ENCODE assay signal across 1 cellular context in the genomic region with DNA sequence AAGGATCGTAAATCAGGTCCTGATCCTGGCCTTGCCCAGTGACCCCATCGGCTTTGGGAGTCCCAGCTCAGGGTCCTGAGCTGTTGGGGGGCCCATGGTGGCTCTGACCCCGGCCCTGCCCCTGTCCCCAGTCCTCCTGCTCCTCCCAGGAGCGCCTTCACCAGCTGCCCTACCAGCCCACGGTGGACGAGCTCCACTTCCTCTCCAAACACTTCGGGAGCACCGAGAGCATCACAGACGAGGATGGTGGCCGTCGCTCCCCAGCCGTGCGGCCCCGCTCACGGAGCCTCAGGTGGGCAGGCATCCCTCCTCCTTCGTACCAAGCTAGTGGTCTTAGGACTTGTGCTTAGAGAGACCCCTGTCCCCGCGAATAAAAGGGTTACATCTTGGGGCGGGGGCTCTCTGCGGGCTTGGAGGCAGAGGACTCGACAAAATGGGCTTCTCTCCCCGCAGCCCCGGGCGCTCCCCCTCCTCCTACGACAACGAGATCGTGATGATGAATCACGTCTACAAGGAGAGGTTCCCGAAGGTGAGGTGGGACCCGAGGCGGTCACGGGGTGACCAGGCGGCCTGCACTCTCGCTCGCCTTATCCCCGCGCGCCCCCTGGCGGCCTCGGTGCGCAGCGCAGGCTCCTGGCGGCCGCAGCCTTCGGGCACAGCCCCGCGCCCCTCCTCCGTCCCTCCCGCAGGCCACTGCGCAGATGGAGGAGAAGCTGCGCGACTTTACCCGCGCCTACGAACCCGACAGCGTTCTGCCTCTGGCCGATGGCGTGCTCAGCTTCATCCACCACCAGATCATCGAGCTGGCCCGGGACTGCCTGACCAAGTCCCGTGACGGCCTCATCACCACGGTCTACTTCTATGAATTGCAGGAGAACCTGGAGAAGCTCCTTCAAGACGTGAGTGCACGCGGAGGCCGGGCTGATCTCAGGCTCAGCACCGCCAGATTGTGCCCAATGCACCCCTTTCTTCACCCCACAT.
A peak's percentile ranks its signal among the peaks of the same experiment; 100 is the strongest.
TF ChIP-seq lines count a peak whose summit lies in the region.

No MANE protein-coding gene starts in this region.

TF ChIP-seq in K562, 482 proteins besides CTCF, POLR2A, EP300 and RAD21 (continued from another document and continues in another):
- TF ChIP-seq, protein P1, sequence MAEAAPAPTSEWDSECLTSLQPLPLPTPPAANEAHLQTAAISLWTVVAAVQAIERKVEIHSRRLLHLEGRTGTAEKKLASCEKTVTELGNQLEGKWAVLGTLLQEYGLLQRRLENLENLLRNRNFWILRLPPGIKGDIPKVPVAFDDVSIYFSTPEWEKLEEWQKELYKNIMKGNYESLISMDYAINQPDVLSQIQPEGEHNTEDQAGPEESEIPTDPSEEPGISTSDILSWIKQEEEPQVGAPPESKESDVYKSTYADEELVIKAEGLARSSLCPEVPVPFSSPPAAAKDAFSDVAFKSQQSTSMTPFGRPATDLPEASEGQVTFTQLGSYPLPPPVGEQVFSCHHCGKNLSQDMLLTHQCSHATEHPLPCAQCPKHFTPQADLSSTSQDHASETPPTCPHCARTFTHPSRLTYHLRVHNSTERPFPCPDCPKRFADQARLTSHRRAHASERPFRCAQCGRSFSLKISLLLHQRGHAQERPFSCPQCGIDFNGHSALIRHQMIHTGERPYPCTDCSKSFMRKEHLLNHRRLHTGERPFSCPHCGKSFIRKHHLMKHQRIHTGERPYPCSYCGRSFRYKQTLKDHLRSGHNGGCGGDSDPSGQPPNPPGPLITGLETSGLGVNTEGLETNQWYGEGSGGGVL (CRISPR knock-in tag; IDR thresholded peaks at IDR 0.05): no peak
- TF ChIP-seq EHMT2 (IDR thresholded peaks at IDR 0.05): no peak
- TF ChIP-seq STAT5B (CRISPR knock-in tag; IDR thresholded peaks at IDR 0.05): no peak
- TF ChIP-seq, protein P2, sequence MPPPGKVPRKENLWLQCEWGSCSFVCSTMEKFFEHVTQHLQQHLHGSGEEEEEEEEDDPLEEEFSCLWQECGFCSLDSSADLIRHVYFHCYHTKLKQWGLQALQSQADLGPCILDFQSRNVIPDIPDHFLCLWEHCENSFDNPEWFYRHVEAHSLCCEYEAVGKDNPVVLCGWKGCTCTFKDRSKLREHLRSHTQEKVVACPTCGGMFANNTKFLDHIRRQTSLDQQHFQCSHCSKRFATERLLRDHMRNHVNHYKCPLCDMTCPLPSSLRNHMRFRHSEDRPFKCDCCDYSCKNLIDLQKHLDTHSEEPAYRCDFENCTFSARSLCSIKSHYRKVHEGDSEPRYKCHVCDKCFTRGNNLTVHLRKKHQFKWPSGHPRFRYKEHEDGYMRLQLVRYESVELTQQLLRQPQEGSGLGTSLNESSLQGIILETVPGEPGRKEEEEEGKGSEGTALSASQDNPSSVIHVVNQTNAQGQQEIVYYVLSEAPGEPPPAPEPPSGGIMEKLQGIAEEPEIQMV (tag; conservative IDR thresholded peaks at IDR 0.05; ENCODE audit: low read depth): no peak
- TF ChIP-seq, protein P3, sequence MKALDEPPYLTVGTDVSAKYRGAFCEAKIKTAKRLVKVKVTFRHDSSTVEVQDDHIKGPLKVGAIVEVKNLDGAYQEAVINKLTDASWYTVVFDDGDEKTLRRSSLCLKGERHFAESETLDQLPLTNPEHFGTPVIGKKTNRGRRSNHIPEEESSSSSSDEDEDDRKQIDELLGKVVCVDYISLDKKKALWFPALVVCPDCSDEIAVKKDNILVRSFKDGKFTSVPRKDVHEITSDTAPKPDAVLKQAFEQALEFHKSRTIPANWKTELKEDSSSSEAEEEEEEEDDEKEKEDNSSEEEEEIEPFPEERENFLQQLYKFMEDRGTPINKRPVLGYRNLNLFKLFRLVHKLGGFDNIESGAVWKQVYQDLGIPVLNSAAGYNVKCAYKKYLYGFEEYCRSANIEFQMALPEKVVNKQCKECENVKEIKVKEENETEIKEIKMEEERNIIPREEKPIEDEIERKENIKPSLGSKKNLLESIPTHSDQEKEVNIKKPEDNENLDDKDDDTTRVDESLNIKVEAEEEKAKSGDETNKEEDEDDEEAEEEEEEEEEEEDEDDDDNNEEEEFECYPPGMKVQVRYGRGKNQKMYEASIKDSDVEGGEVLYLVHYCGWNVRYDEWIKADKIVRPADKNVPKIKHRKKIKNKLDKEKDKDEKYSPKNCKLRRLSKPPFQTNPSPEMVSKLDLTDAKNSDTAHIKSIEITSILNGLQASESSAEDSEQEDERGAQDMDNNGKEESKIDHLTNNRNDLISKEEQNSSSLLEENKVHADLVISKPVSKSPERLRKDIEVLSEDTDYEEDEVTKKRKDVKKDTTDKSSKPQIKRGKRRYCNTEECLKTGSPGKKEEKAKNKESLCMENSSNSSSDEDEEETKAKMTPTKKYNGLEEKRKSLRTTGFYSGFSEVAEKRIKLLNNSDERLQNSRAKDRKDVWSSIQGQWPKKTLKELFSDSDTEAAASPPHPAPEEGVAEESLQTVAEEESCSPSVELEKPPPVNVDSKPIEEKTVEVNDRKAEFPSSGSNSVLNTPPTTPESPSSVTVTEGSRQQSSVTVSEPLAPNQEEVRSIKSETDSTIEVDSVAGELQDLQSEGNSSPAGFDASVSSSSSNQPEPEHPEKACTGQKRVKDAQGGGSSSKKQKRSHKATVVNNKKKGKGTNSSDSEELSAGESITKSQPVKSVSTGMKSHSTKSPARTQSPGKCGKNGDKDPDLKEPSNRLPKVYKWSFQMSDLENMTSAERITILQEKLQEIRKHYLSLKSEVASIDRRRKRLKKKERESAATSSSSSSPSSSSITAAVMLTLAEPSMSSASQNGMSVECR (CRISPR knock-in tag; IDR thresholded peaks at IDR 0.05): no peak
- TF ChIP-seq NFIC (IDR thresholded peaks at IDR 0.05): peak; percentile 19; the same call in 1 of the 2 replicates
- TF ChIP-seq, protein P4, sequence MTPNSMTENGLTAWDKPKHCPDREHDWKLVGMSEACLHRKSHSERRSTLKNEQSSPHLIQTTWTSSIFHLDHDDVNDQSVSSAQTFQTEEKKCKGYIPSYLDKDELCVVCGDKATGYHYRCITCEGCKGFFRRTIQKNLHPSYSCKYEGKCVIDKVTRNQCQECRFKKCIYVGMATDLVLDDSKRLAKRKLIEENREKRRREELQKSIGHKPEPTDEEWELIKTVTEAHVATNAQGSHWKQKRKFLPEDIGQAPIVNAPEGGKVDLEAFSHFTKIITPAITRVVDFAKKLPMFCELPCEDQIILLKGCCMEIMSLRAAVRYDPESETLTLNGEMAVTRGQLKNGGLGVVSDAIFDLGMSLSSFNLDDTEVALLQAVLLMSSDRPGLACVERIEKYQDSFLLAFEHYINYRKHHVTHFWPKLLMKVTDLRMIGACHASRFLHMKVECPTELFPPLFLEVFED (CRISPR knock-in tag; conservative IDR thresholded peaks at IDR 0.05): no peak
- TF ChIP-seq ZNF644 (tag; IDR thresholded peaks at IDR 0.05; ENCODE audit: low read depth): no peak
- no peak for TF ChIP-seq ZC3H4 (CRISPR knock-in tag; IDR thresholded peaks at IDR 0.05; ENCODE audit: borderline replicate concordance)
- TF ChIP-seq ZNF316 (IDR thresholded peaks at IDR 0.05): no peak
- TF ChIP-seq, protein P5, sequence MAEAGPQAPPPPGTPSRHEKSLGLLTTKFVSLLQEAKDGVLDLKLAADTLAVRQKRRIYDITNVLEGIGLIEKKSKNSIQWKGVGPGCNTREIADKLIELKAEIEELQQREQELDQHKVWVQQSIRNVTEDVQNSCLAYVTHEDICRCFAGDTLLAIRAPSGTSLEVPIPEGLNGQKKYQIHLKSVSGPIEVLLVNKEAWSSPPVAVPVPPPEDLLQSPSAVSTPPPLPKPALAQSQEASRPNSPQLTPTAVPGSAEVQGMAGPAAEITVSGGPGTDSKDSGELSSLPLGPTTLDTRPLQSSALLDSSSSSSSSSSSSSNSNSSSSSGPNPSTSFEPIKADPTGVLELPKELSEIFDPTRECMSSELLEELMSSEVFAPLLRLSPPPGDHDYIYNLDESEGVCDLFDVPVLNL (CRISPR knock-in tag; IDR thresholded peaks at IDR 0.05; ENCODE audit: low read depth): peak; percentile 48; the same call in 1 of the 2 replicates
- no peak for TF ChIP-seq ARID1B (IDR thresholded peaks at IDR 0.05)
- TF ChIP-seq ZNF239 (CRISPR knock-in tag; IDR thresholded peaks at IDR 0.05): no peak
- TF ChIP-seq GATA2 (CRISPR knock-in tag; IDR thresholded peaks at IDR 0.05): no peak
- no peak for TF ChIP-seq PML (IDR thresholded peaks at IDR 0.05; ENCODE audit: low read length)
- TF ChIP-seq, protein P6, sequence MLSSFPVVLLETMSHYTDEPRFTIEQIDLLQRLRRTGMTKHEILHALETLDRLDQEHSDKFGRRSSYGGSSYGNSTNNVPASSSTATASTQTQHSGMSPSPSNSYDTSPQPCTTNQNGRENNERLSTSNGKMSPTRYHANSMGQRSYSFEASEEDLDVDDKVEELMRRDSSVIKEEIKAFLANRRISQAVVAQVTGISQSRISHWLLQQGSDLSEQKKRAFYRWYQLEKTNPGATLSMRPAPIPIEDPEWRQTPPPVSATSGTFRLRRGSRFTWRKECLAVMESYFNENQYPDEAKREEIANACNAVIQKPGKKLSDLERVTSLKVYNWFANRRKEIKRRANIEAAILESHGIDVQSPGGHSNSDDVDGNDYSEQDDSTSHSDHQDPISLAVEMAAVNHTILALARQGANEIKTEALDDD (IDR thresholded peaks at IDR 0.05): no peak
- TF ChIP-seq RFX5 (IDR thresholded peaks at IDR 0.05; ENCODE audit: low read depth, low read length): no peak
- no peak for TF ChIP-seq SP2 (IDR thresholded peaks at IDR 0.05; ENCODE audit: extremely low read depth, low read depth, low read length, poor library complexity, severe bottlenecking)
- no peak for TF ChIP-seq HEY1 (CRISPR knock-in tag; IDR thresholded peaks at IDR 0.05; ENCODE audit: borderline replicate concordance)
- TF ChIP-seq ZNF41 (CRISPR knock-in tag; conservative IDR thresholded peaks at IDR 0.05): no peak
- TF ChIP-seq, protein P7, sequence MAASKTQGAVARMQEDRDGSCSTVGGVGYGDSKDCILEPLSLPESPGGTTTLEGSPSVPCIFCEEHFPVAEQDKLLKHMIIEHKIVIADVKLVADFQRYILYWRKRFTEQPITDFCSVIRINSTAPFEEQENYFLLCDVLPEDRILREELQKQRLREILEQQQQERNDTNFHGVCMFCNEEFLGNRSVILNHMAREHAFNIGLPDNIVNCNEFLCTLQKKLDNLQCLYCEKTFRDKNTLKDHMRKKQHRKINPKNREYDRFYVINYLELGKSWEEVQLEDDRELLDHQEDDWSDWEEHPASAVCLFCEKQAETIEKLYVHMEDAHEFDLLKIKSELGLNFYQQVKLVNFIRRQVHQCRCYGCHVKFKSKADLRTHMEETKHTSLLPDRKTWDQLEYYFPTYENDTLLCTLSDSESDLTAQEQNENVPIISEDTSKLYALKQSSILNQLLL (CRISPR knock-in tag; IDR thresholded peaks at IDR 0.05; ENCODE audit: borderline replicate concordance): no peak
- TF ChIP-seq RBM17 (IDR thresholded peaks at IDR 0.05; ENCODE audit: borderline replicate concordance, low read depth, low read length): no peak
- TF ChIP-seq SMARCB1 (IDR thresholded peaks at IDR 0.05; ENCODE audit: insufficient read length, low read depth): no peak
- TF ChIP-seq, protein P8, sequence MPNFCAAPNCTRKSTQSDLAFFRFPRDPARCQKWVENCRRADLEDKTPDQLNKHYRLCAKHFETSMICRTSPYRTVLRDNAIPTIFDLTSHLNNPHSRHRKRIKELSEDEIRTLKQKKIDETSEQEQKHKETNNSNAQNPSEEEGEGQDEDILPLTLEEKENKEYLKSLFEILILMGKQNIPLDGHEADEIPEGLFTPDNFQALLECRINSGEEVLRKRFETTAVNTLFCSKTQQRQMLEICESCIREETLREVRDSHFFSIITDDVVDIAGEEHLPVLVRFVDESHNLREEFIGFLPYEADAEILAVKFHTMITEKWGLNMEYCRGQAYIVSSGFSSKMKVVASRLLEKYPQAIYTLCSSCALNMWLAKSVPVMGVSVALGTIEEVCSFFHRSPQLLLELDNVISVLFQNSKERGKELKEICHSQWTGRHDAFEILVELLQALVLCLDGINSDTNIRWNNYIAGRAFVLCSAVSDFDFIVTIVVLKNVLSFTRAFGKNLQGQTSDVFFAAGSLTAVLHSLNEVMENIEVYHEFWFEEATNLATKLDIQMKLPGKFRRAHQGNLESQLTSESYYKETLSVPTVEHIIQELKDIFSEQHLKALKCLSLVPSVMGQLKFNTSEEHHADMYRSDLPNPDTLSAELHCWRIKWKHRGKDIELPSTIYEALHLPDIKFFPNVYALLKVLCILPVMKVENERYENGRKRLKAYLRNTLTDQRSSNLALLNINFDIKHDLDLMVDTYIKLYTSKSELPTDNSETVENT (CRISPR knock-in tag; IDR thresholded peaks at IDR 0.05): no peak
- no peak for TF ChIP-seq ZNF764 (CRISPR knock-in tag; IDR thresholded peaks at IDR 0.05; ENCODE audit: low read depth)
- no peak for TF ChIP-seq COPS2 (conservative IDR thresholded peaks at IDR 0.05)
- no peak for TF ChIP-seq BRD9 (IDR thresholded peaks at IDR 0.05; ENCODE audit: low read depth, partially characterized antibody)
- no peak; the same call in 1 of the 2 replicates for TF ChIP-seq TCF3 (CRISPR knock-in tag; IDR thresholded peaks at IDR 0.05)
- no peak for TF ChIP-seq CCAR2 (IDR thresholded peaks at IDR 0.05; ENCODE audit: low read depth, low read length)
- TF ChIP-seq ZNF24 (IDR thresholded peaks at IDR 0.05): peak; percentile 93
- TF ChIP-seq, protein P9, sequence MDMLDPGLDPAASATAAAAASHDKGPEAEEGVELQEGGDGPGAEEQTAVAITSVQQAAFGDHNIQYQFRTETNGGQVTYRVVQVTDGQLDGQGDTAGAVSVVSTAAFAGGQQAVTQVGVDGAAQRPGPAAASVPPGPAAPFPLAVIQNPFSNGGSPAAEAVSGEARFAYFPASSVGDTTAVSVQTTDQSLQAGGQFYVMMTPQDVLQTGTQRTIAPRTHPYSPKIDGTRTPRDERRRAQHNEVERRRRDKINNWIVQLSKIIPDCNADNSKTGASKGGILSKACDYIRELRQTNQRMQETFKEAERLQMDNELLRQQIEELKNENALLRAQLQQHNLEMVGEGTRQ (CRISPR knock-in tag; IDR thresholded peaks at IDR 0.05): peak; percentile 59; the same call in 1 of the 2 replicates
- TF ChIP-seq ZNF212 (CRISPR knock-in tag; IDR thresholded peaks at IDR 0.05): no peak
- TF ChIP-seq POLR2G (IDR thresholded peaks at IDR 0.05; ENCODE audit: low read depth, low read length): peak; percentile 16; the same call in 1 of the 2 replicates
- TF ChIP-seq MTA1 (IDR thresholded peaks at IDR 0.05; ENCODE audit: borderline replicate concordance): no peak
- no peak for TF ChIP-seq ZNF143 (CRISPR knock-in tag; IDR thresholded peaks at IDR 0.05)
- no peak for TF ChIP-seq SAFB2 (IDR thresholded peaks at IDR 0.05; ENCODE audit: borderline replicate concordance, low read depth, low read length, severe bottlenecking)
- TF ChIP-seq FOXP1 (CRISPR knock-in tag; IDR thresholded peaks at IDR 0.05): 0 out of 2 replicates have a peak, but pooled peaks have one; percentile 59
- no peak for TF ChIP-seq TCFL5 (CRISPR knock-in tag; conservative IDR thresholded peaks at IDR 0.05)
- no peak for TF ChIP-seq CREB1 (IDR thresholded peaks at IDR 0.05)
- TF ChIP-seq CREB1 (CRISPR knock-in tag; IDR thresholded peaks at IDR 0.05): no peak; the same call in 1 of the 2 replicates
- no peak for TF ChIP-seq KLF10 (CRISPR knock-in tag; IDR thresholded peaks at IDR 0.05)
- no peak for TF ChIP-seq SMAD4 (CRISPR knock-in tag; conservative IDR thresholded peaks at IDR 0.05)
- TF ChIP-seq, protein P10, sequence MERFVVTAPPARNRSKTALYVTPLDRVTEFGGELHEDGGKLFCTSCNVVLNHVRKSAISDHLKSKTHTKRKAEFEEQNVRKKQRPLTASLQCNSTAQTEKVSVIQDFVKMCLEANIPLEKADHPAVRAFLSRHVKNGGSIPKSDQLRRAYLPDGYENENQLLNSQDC (CRISPR knock-in tag; IDR thresholded peaks at IDR 0.05): no peak
- no peak for TF ChIP-seq BCOR (IDR thresholded peaks at IDR 0.05)
- peak; percentile 97 for TF ChIP-seq RB1 (IDR thresholded peaks at IDR 0.05; ENCODE audit: low read depth)
- TF ChIP-seq, protein P11, sequence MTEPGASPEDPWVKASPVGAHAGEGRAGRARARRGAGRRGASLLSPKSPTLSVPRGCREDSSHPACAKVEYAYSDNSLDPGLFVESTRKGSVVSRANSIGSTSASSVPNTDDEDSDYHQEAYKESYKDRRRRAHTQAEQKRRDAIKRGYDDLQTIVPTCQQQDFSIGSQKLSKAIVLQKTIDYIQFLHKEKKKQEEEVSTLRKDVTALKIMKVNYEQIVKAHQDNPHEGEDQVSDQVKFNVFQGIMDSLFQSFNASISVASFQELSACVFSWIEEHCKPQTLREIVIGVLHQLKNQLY (CRISPR knock-in tag; conservative IDR thresholded peaks at IDR 0.05): no peak
